13 cellular contexts compared by ENCODE assay signal in genomic region chr15:32824777-32825176, GRCh38.
DNase-seq lines count a peak whose midpoint lies in the region; TF ChIP-seq lines count a peak whose summit lies in the region.
"Had no signal": no experiment of that assay in that cellular context is flagged by ENCODE, and none has a peak within 500 bp of the region (broad histone marks: within the 10 kb centered on the region; RNA-seq: fewer than 3 reads in every experiment).

No MANE protein-coding gene starts in this region.

- no peak overlapping the region for H3K27ac Mint-ChIP-seq in activated naive CD8-positive, alpha-beta T cell treated with anti-CD3 and anti-CD28 coated beads for 36 hours
- H3K27ac Mint-ChIP-seq: activated naive CD4-positive, alpha-beta T cell treated with anti-CD3 and anti-CD28 coated beads for 36 hours; effector memory CD8-positive, alpha-beta T cell; nephron had no signal

- TF ChIP-seq CTCF in GM10266 (IDR thresholded peaks at IDR 0.05; ENCODE audit: control insufficient read depth, insufficient read depth, low read depth, missing control alignments) = no peak

- DNase-seq in A172 (ENCODE audit: low spot score) (peak; percentile 85), HS-27A (ENCODE audit: low read depth) (peak; percentile 84), amniotic epithelial cell (ENCODE audit: low read depth) (peak; percentile 72), glomerular endothelial cell (ENCODE audit: extremely low read depth, low read depth, low spot score) (peak; percentile 76), GM10266 (ENCODE audit: extremely low spot score) (no peak), KBM-7 (no peak)
- no peak for DNase-seq in activated naive CD8-positive, alpha-beta T cell treated with anti-CD3 and anti-CD28 coated beads for 36 hours
- DNase-seq in central memory CD4-positive, alpha-beta T cell = no peak
- DNase-seq: activated naive CD4-positive, alpha-beta T cell treated with anti-CD3 and anti-CD28 coated beads for 36 hours; effector memory CD8-positive, alpha-beta T cell; Karpas-422; NCI-H446 had no signal

- in situ Hi-C loops in KBM-7 (cut with MboI; ENCODE audit: low pct_unique_long_range_greater_than_20kb, low sequenced_read_pairs) = no loop called here

- peaks cover 6% of the 10 kb centered on the region for H3K27me3 Mint-ChIP-seq in activated naive CD8-positive, alpha-beta T cell treated with anti-CD3 and anti-CD28 coated beads for 36 hours

- no peaks in the 10 kb centered on the region for H3K9me3 Mint-ChIP-seq in activated naive CD8-positive, alpha-beta T cell treated with anti-CD3 and anti-CD28 coated beads for 36 hours
- H3K9me3 Mint-ChIP-seq: activated naive CD4-positive, alpha-beta T cell treated with anti-CD3 and anti-CD28 coated beads for 36 hours; nephron had no signal

- H3K4me3 Mint-ChIP-seq in activated naive CD8-positive, alpha-beta T cell treated with anti-CD3 and anti-CD28 coated beads for 36 hours = no peak overlapping the region
- H3K4me3 Mint-ChIP-seq: activated naive CD4-positive, alpha-beta T cell treated with anti-CD3 and anti-CD28 coated beads for 36 hours; effector memory CD8-positive, alpha-beta T cell; nephron had no signal

- H3K36me3 Mint-ChIP-seq in activated naive CD8-positive, alpha-beta T cell treated with anti-CD3 and anti-CD28 coated beads for 36 hours = no peaks in the 10 kb centered on the region

- H3K4me1 Mint-ChIP-seq in activated naive CD8-positive, alpha-beta T cell treated with anti-CD3 and anti-CD28 coated beads for 36 hours = no peaks in the 10 kb centered on the region

Comparison
In these comparisons a context has a peak if more than half of its experiments do, and no peak if none do; other contexts are left out.
1. DNase-seq: peak in A172 (single experiment), HS-27A (single experiment), amniotic epithelial cell (single experiment) and glomerular endothelial cell (single experiment); none in GM10266 (single experiment), activated naive CD8-positive, alpha-beta T cell treated with anti-CD3 and anti-CD28 coated beads for 36 hours (single experiment), central memory CD4-positive, alpha-beta T cell (single experiment) and KBM-7 (single experiment).